11 cellular contexts compared by ENCODE assay signal in genomic region chr6:152316024-152316423, GRCh38.
DNase-seq lines count a peak whose midpoint lies in the region; ATAC-seq and TF ChIP-seq lines count a peak whose summit lies in the region.
"Had no signal": no experiment of that assay in that cellular context is flagged by ENCODE, and none has a peak within 500 bp of the region (broad histone marks: within the 10 kb centered on the region; RNA-seq: fewer than 3 reads in every experiment).

No MANE protein-coding gene starts in this region.

- no peak overlapping the region for H2BK12ac ChIP-seq in trophoblast cell (ENCODE audit: low read length)

- H3K79me2 ChIP-seq in trophoblast cell (ENCODE audit: control insufficient read depth, insufficient read depth, low read length, poor library complexity), result no peaks in the 10 kb centered on the region

- H3K4me2 ChIP-seq in trophoblast cell (ENCODE audit: low read length), result no peak overlapping the region

- DNase-seq in AG10803 (ENCODE audit: low read depth) (peak; percentile 64), adrenal gland (peak in 4 of 7 donors; percentile 22 to 39 (median 36)), foreskin melanocyte (peak; percentile 44), trophoblast cell (peak; percentile 70 to 84), NCI-H2171 treated with DMSO at 0.1 percent for 48 hours (lab: John Stamatoyannopoulos, UW) (no peak)
- no peak for DNase-seq in activated effector memory CD4-positive, alpha-beta T cell treated with Interleukin-2 at 50 U/mL for 16 hours
- DNase-seq: activated T-cell treated with anti-CD3 and anti-CD28 coated beads, Interleukin-2, amount 50 U/mL, for 1 hour; Karpas-422; mesendoderm had no signal

- no peaks in the 10 kb centered on the region for H3K9me3 ChIP-seq in adrenal gland (replicated peaks in 1 of 3)
- peaks cover 1% of the 10 kb centered on the region for H3K9me3 ChIP-seq in trophoblast cell (ENCODE audit: insufficient read depth, low read depth, low read length)

- WGBS in adrenal gland, 4 donors, result 63 to 81% (median 68%) methylated on average over 7 of the region's 7 CpGs
- WGBS in trophoblast cell (ENCODE audit: extremely low coverage, insufficient coverage, insufficient read length), result no CpG with 5 or more reads among the region's 7 CpGs

- H2AFZ ChIP-seq in trophoblast cell (ENCODE audit: insufficient read depth, low read length, poor library complexity), result no peak overlapping the region

- no peak overlapping the region for H3K14ac ChIP-seq in trophoblast cell (ENCODE audit: low read length)

- no peak overlapping the region for H2BK120ac ChIP-seq in trophoblast cell (ENCODE audit: insufficient read depth, low read length, poor library complexity)

- H3K79me1 ChIP-seq in trophoblast cell (ENCODE audit: low read length), result peaks cover 7% of the 10 kb centered on the region

- intact Hi-C loops in adrenal gland (cut with DNase I), result no loop called here

- peaks cover 0 to 7% of the 10 kb centered on the region in 2 donors for H3K4me1 ChIP-seq in adrenal gland (replicated peaks in 1 of 2)
- H3K4me1 ChIP-seq in trophoblast cell (ENCODE audit: control insufficient read depth in 1 of 2, insufficient read depth in 2 of 2, low read length in 2 of 2), result peaks cover 2 to 3% of the 10 kb centered on the region in 2 experiments

- no peak overlapping the region for H3K4ac ChIP-seq in trophoblast cell (ENCODE audit: low read depth, low read length)

- H4K91ac ChIP-seq in trophoblast cell (ENCODE audit: low read depth, low read length), result no peak overlapping the region

- H3K4me3 ChIP-seq in AG10803 (ENCODE audit: low read length) (no peak overlapping the region), adrenal gland (no peak overlapping the region), trophoblast cell (ENCODE audit: low read depth, low read length) (no peak overlapping the region)

- TF ChIP-seq CTCF in AG10803 (conservative IDR thresholded peaks at IDR 0.05; ENCODE audit: low read length) (no peak), adrenal gland (IDR thresholded peaks at IDR 0.05) (no peak)

- ATAC-seq in HG03442 (IDR thresholded peaks at IDR 0.05; ENCODE audit: unreplicated experiment) (no peak), HG03025 (IDR thresholded peaks at IDR 0.05; ENCODE audit: low FRiP score, unreplicated experiment) (no peak)

- no peak overlapping the region for H3K9ac ChIP-seq in trophoblast cell (ENCODE audit: low read length)

- no peak overlapping the region for H4K8ac ChIP-seq in trophoblast cell (ENCODE audit: low read depth, low read length)

- H3K23ac ChIP-seq in trophoblast cell (ENCODE audit: low read length), result no peak overlapping the region

- H3K36me3 ChIP-seq in adrenal gland (replicated peaks in 1 of 2) (peaks cover 0 to 29% of the 10 kb centered on the region in 2 donors), trophoblast cell (ENCODE audit: control insufficient read depth in 1 of 2, insufficient read depth in 2 of 2, low read length in 2 of 2) (peaks cover 0 to 1% of the 10 kb centered on the region in 2 experiments)

- no peak for TF ChIP-seq POLR2A in adrenal gland (IDR thresholded peaks at IDR 0.05)

- no peak overlapping the region for H2AK5ac ChIP-seq in trophoblast cell (ENCODE audit: low read length)

- H4K12ac ChIP-seq in trophoblast cell (ENCODE audit: low read depth, low read length), result no peak overlapping the region

- peak overlapping the region in 2 of 5 donors; percentile 15 to 67 for H3K27ac ChIP-seq in adrenal gland
- H3K27ac ChIP-seq in trophoblast cell (ENCODE audit: low read depth, low read length), result no peak overlapping the region

- H3K27me3 ChIP-seq in adrenal gland, result no peaks in the 10 kb centered on the region
- H3K27me3 ChIP-seq in trophoblast cell (ENCODE audit: insufficient read depth, low read length), result no peaks in the 10 kb centered on the region

- no peak overlapping the region for H3K18ac ChIP-seq in trophoblast cell (ENCODE audit: low read length)

- no peak overlapping the region for H2BK5ac ChIP-seq in trophoblast cell (ENCODE audit: low read depth, low read length, poor library complexity)

Comparison
In these comparisons a context has a peak if more than half of its experiments do, and no peak if none do; other contexts are left out.
1. DNase-seq: peak in AG10803 (single experiment), adrenal gland (4 of 7), foreskin melanocyte (single experiment) and trophoblast cell (2 of 2); none in activated effector memory CD4-positive, alpha-beta T cell treated with Interleukin-2 at 50 U/mL for 16 hours (single experiment) and NCI-H2171 treated with DMSO at 0.1 percent for 48 hours (single experiment).